In genomic region chr4:83639849-83640493, GRCh38 we compare ENCODE assay signal across 8 cellular contexts.
A peak's percentile ranks its signal among the peaks of the same experiment; 100 is the strongest.
DNase-seq lines count a peak whose midpoint lies in the region; ATAC-seq and TF ChIP-seq lines count a peak whose summit lies in the region.

No MANE protein-coding gene starts in this region.

- H3K79me2 ChIP-seq in HCT116 (ENCODE audit: insufficient read depth, low read length) (no peaks in the 10 kb centered on the region), mammary epithelial cell (ENCODE audit: insufficient read depth, low read length) (no peaks in the 10 kb centered on the region)

- H2AFZ ChIP-seq in HCT116 (ENCODE audit: low read depth, low read length, poor library complexity, severe bottlenecking) (peak overlapping the region; percentile 94), mammary epithelial cell (ENCODE audit: low read depth, low read length) (peak overlapping the region; percentile 35)

- H3K4me3 ChIP-seq in HCT116 (replicated peaks in 1 of 2; ENCODE audit: low read depth in 1 of 2, low read length in 2 of 2), result no peak overlapping the region
- H3K4me3 ChIP-seq in mammary epithelial cell (replicated peaks in 1 of 3; ENCODE audit: insufficient read depth in 1 of 3, low read depth in 2 of 3, low read length in 3 of 3), result no peak overlapping the region

- DNase-seq in GM10248 (ENCODE audit: extremely low spot score), result peak; percentile 64
- DNase-seq in HCT116 (ENCODE audit: low read depth, low spot score), result peak; percentile 71
- DNase-seq in NCI-H1105 treated with DMSO at 0.1 percent for 48 hours (lab: John Stamatoyannopoulos, UW), result peak; percentile 44
- DNase-seq in T-helper 17 cell, result peak in 2 of 3 donors; percentile 13 to 44
- DNase-seq in mammary epithelial cell, result peak; percentile 64
- DNase-seq in iris pigment epithelial cell (ENCODE audit: low read depth), result peak; percentile 77
- DNase-seq in stimulated activated CD4-positive, alpha-beta T cell treated with anti-CD3 and anti-CD28 coated beads, Interleukin-2, amount 100 ng/mL, for 4 hours (ENCODE audit: low read depth), result peak; percentile 43

- no TSS peak for BruUV-seq in HCT116 (replicated peaks; lab: Mats Ljungman, UMichigan)
- BruUV-seq in mammary epithelial cell (replicated peaks; lab: Mats Ljungman, UMichigan), result no TSS peak

- RAD21 ChIA-PET in HCT116 (lab: Charles Lee; ENCODE audit: low non-redundant PET in 1 of 2, low total read pairs in 2 of 2, uncharacterized antibody in 2 of 2, unreplicated experiment in 2 of 2), result no interaction called here

- no peak for TF ChIP-seq POLR2A in HCT116 (IDR thresholded peaks at IDR 0.05; ENCODE audit: borderline replicate concordance, extremely low read depth, insufficient read depth, insufficient read length)

- H3K4me2 ChIP-seq in HCT116 (ENCODE audit: low read length), result no peak overlapping the region
- H3K4me2 ChIP-seq in mammary epithelial cell (ENCODE audit: insufficient read depth, low read depth, low read length), result no peak overlapping the region

- H3K27ac Mint-ChIP-seq in T-helper 17 cell, result no peak overlapping the region

- TF ChIP-seq CTCF in GM10248 (IDR thresholded peaks at IDR 0.05; ENCODE audit: control extremely low read depth, extremely low read depth, low read depth, missing control alignments), result peak; percentile 81
- TF ChIP-seq CTCF in HCT116 (IDR thresholded peaks at IDR 0.05 in 2 of 3, conservative IDR thresholded peaks at IDR 0.05 in 1 of 3; ENCODE audit: borderline replicate concordance in 1 of 3, insufficient read depth in 1 of 3, low read depth in 2 of 3, low read length in 2 of 3), result peak; percentile 68 to 90 (median 85)
- peak; percentile 77 to 81 for TF ChIP-seq CTCF in mammary epithelial cell (conservative IDR thresholded peaks at IDR 0.05 in 1 of 2, IDR thresholded peaks at IDR 0.05 in 1 of 2; ENCODE audit: extremely low read depth in 1 of 2, insufficient read depth in 1 of 2, low read depth in 1 of 2, low read length in 2 of 2)

- in situ Hi-C loops in mammary epithelial cell (cut with MboI; ENCODE audit: low sequenced_read_pairs in 2 of 2), result loop anchor here (5.0 to 25.0 kb wide), 2 partner anchors 128 to 872 kb away; no protein-coding TSS in a partner anchor

- H3K27ac ChIP-seq in HCT116 (ENCODE audit: low read depth, low read length) (no peak overlapping the region), mammary epithelial cell (ENCODE audit: insufficient read depth, low read depth, low read length) (no peak overlapping the region)

- CTCF ChIA-PET in GM10248 (lab: Yijun Ruan, JAX), result interaction anchor here (1.0 to 6.8 kb wide), 5 partner anchors 10 to 149 kb away, joined by 3 to 51 read pairs (median 5); no protein-coding TSS in a partner anchor
- CTCF ChIA-PET in HCT116 (lab: Charles Lee), result interaction anchor here (0.8 to 1.3 kb wide), 3 partner anchors 131 to 358 kb away, joined by 3 to 10 read pairs (median 6); no protein-coding TSS in a partner anchor
- CTCF ChIA-PET in mammary epithelial cell (lab: Charles Lee; ENCODE audit: low non-redundant PET), result no interaction called here

- peaks cover 3% of the 10 kb centered on the region for H3K4me1 Mint-ChIP-seq in T-helper 17 cell

- H3K36me3 Mint-ChIP-seq in T-helper 17 cell (ENCODE audit: low read depth), result no peaks in the 10 kb centered on the region

- WGBS in mammary epithelial cell (ENCODE audit: low coverage, missing lambda C conversion rate), result 12% methylated on average over 5 of the region's 5 CpGs

- no peaks in the 10 kb centered on the region for H3K9me3 ChIP-seq in HCT116 (ENCODE audit: control insufficient read depth in 1 of 2, insufficient read depth in 1 of 2, low read depth in 1 of 2, low read length in 2 of 2)
- H3K9me3 ChIP-seq in T-helper 17 cell (ENCODE audit: control insufficient read depth, low read length, poor library complexity, severe bottlenecking), result no peaks in the 10 kb centered on the region
- no peaks in the 10 kb centered on the region for H3K9me3 ChIP-seq in mammary epithelial cell (replicated peaks; ENCODE audit: insufficient read depth, low read length)

- no peaks in the 10 kb centered on the region for H4K20me1 ChIP-seq in HCT116 (ENCODE audit: insufficient read depth)
- H4K20me1 ChIP-seq in mammary epithelial cell (ENCODE audit: insufficient read depth, low read length), result no peaks in the 10 kb centered on the region

- peaks cover 42% of the 10 kb centered on the region for H3K27me3 Mint-ChIP-seq in T-helper 17 cell

- intact Hi-C loops in HCT116 (cut with micrococcal nuclease) (loop anchor here (1.0 to 10.0 kb wide), 5 partner anchors 131 to 1335 kb away; no protein-coding TSS in a partner anchor), mammary epithelial cell (cut with micrococcal nuclease) (loop anchor here (1.0 to 10.0 kb wide), 4 partner anchors 117 to 355 kb away; partner anchors contain the start of gene COQ2)

- no peaks in the 10 kb centered on the region for H3K4me1 ChIP-seq in HCT116 (ENCODE audit: control insufficient read depth in 1 of 2, insufficient read depth in 2 of 2, low read length in 2 of 2)
- no peaks in the 10 kb centered on the region for H3K4me1 ChIP-seq in mammary epithelial cell (ENCODE audit: insufficient read depth, low read length)

- H3K9ac ChIP-seq in HCT116 (ENCODE audit: low read length), result no peak overlapping the region
- no peak overlapping the region for H3K9ac ChIP-seq in mammary epithelial cell (ENCODE audit: insufficient read depth, low read length)

- POLR2A ChIA-PET in GM10248 (lab: Yijun Ruan, JAX), result no interaction called here
- POLR2A ChIA-PET in HCT116 (lab: Charles Lee), result no interaction called here

- no peak overlapping the region for H3K4me3 Mint-ChIP-seq in T-helper 17 cell

- H3K36me3 ChIP-seq in HCT116 (ENCODE audit: control insufficient read depth in 1 of 2, insufficient read depth in 2 of 2, low read length in 2 of 2), result no peaks in the 10 kb centered on the region
- H3K36me3 ChIP-seq in mammary epithelial cell (ENCODE audit: insufficient read depth, low read length), result no peaks in the 10 kb centered on the region

- TF ChIP-seq RAD21 in HCT116 (IDR thresholded peaks at IDR 0.05; ENCODE audit: low read depth), result peak; percentile 96

- ATAC-seq in HCT116 (peak; percentile 86), T-helper 17 cell (peak; percentile 72), HG02970 (IDR thresholded peaks at IDR 0.05; ENCODE audit: low FRiP score, unreplicated experiment) (no peak)

- no peaks in the 10 kb centered on the region for H3K27me3 ChIP-seq in HCT116 (ENCODE audit: insufficient read depth, low read length)
- H3K27me3 ChIP-seq in mammary epithelial cell (ENCODE audit: insufficient read depth, low read length), result no peaks in the 10 kb centered on the region

- no peaks in the 10 kb centered on the region for H3K9me2 ChIP-seq in HCT116 (ENCODE audit: insufficient read depth)

- dilution Hi-C loops in mammary epithelial cell (cut with HindIII; ENCODE audit: low sequenced_read_pairs), result loop anchor here (5.0 kb wide), 1 partner anchor 138 kb away; no protein-coding TSS in a partner anchor

TF ChIP-seq in HCT116, 20 proteins besides CTCF, POLR2A, EP300 and RAD21:
- TF ChIP-seq YY1 (IDR thresholded peaks at IDR 0.05; ENCODE audit: extremely low read depth, insufficient replicate concordance, low read depth, low read length) (peak; percentile 63), SP1 (IDR thresholded peaks at IDR 0.05; ENCODE audit: low read depth) (0 out of 2 replicates have a peak, but pooled peaks have one; percentile 16), MAX (IDR thresholded peaks at IDR 0.05) (no peak), JUND (IDR thresholded peaks at IDR 0.05) (no peak), FOSL1 (IDR thresholded peaks at IDR 0.05; ENCODE audit: low read depth) (no peak), CEBPB (IDR thresholded peaks at IDR 0.05; ENCODE audit: low read depth) (peak; percentile 71), SRF (IDR thresholded peaks at IDR 0.05; ENCODE audit: low read depth) (no peak), ZFX (IDR thresholded peaks at IDR 0.05) (no peak)
